8 cellular contexts compared by ENCODE assay signal in genomic region chr9:74777136-74777879, GRCh38.
DNase-seq lines count a peak whose midpoint lies in the region; ATAC-seq, FAIRE-seq and TF ChIP-seq lines count a peak whose summit lies in the region.

No MANE protein-coding gene starts in this region.

- H3K4me3 ChIP-seq in CD4-positive, alpha-beta memory T cell (ENCODE audit: low read length in 2 of 2), result no peak overlapping the region
- H3K4me3 ChIP-seq in adrenal gland (no peak overlapping the region), gastrocnemius medialis (no peak overlapping the region)

- CTCF ChIA-PET in CD4-positive, alpha-beta memory T cell (lab: Charles Lee; ENCODE audit: partially characterized antibody), result interaction anchor here (0.8 to 9.9 kb wide), 28 partner anchors 7 to 461 kb away, joined by 3 to 284 read pairs (median 5); no protein-coding TSS in a partner anchor

- TF ChIP-seq POLR2A in adrenal gland (IDR thresholded peaks at IDR 0.05) (no peak), gastrocnemius medialis (IDR thresholded peaks at IDR 0.05) (no peak)

- H3K27me3 Mint-ChIP-seq in CD4-positive, alpha-beta memory T cell, result peaks cover 4 to 9% of the 10 kb centered on the region in 2 donors

- H3K4me3 Mint-ChIP-seq in CD4-positive, alpha-beta memory T cell, result no peak overlapping the region

- peak; percentile 58 to 82 (median 75) for TF ChIP-seq CTCF in adrenal gland (IDR thresholded peaks at IDR 0.05)
- TF ChIP-seq CTCF in gastrocnemius medialis (IDR thresholded peaks at IDR 0.05 in 4 of 5, conservative IDR thresholded peaks at IDR 0.05 in 1 of 5), result peak; percentile 19 to 75 (median 64)

- no peaks in the 10 kb centered on the region for H3K9me3 ChIP-seq in CD4-positive, alpha-beta memory T cell (ENCODE audit: control insufficient read depth in 1 of 2, low read length in 2 of 2)
- H3K9me3 ChIP-seq in adrenal gland (replicated peaks in 1 of 3), result no peaks in the 10 kb centered on the region
- H3K9me3 ChIP-seq in gastrocnemius medialis, result no peaks in the 10 kb centered on the region

- no peak overlapping the region for H3K27ac ChIP-seq in CD4-positive, alpha-beta memory T cell (ENCODE audit: low read depth, low read length)
- H3K27ac ChIP-seq in adrenal gland (no peak overlapping the region), gastrocnemius medialis (no peak overlapping the region)

- H3K4me1 ChIP-seq in CD4-positive, alpha-beta memory T cell (ENCODE audit: insufficient read depth, low read length), result no peaks in the 10 kb centered on the region
- no peaks in the 10 kb centered on the region for H3K4me1 ChIP-seq in adrenal gland (replicated peaks in 1 of 2)
- H3K4me1 ChIP-seq in gastrocnemius medialis, result no peaks in the 10 kb centered on the region

- ATAC-seq in left ventricle myocardium superior, result peak; percentile 35
- peak in 1 of 2 donors; percentile 56 for ATAC-seq in gastrocnemius medialis
- no peak for ATAC-seq in GM18870 (IDR thresholded peaks at IDR 0.05; ENCODE audit: unreplicated experiment)

- DNase-seq in CD4-positive, alpha-beta memory T cell, result peak; percentile 47 to 58 (median 56)
- DNase-seq in GM19239 (ENCODE audit: insufficient read length, low spot score), result peak; percentile 23
- peak; percentile 28 for DNase-seq in HTR-8/SVneo (ENCODE audit: insufficient read length, low spot score)
- DNase-seq in SW480 (ENCODE audit: low spot score), result peak; percentile 34
- peak; percentile 48 to 86 (median 73) for DNase-seq in adrenal gland
- DNase-seq in left ventricle myocardium superior, result peak; percentile 69
- peak in 1 of 2 donors; percentile 27 for DNase-seq in gastrocnemius medialis

- FAIRE-seq in GM19239 (lab: Jason Lieb, UNC), result peak; percentile 94
- no peak for FAIRE-seq in HTR-8/SVneo (lab: Jason Lieb, UNC)

- intact Hi-C loops in CD4-positive, alpha-beta memory T cell (cut with micrococcal nuclease), result loop anchor here (1.0 kb wide), 1 partner anchor 225 kb away; no protein-coding TSS in a partner anchor
- intact Hi-C loops in adrenal gland (cut with DNase I), result loop anchor here in 1 of 2 donors (5.0 kb wide), 2 partner anchors 215 to 300 kb away; no protein-coding TSS in a partner anchor
- intact Hi-C loops in left ventricle myocardium superior (cut with micrococcal nuclease), result loop anchor here (5.0 kb wide), 1 partner anchor 300 kb away; no protein-coding TSS in a partner anchor
- intact Hi-C loops in gastrocnemius medialis (cut with DNase I; ENCODE audit: low total_unique reads), result loop anchor here (5.0 kb wide), 1 partner anchor 175 kb away; the partner anchor contains the start of gene C9orf40

- POLR2A ChIA-PET in CD4-positive, alpha-beta memory T cell (lab: Charles Lee; ENCODE audit: partially characterized antibody), result interaction anchor here (0.8 to 1.3 kb wide), 2 partner anchors 251 to 298 kb away, joined by 3 to 4 read pairs; partner anchors contain the start of gene CARNMT1

- in situ Hi-C loops in gastrocnemius medialis (cut with MboI; ENCODE audit: low sequenced_read_pairs in 4 of 4), result loop anchor here in 3 of 4 donors (5.0 kb wide), 2 partner anchors 225 to 300 kb away; no protein-coding TSS in a partner anchor

- H3K9me3 Mint-ChIP-seq in CD4-positive, alpha-beta memory T cell, result no peaks in the 10 kb centered on the region

- H3K36me3 ChIP-seq in CD4-positive, alpha-beta memory T cell (ENCODE audit: insufficient read depth, low read length), result no peaks in the 10 kb centered on the region
- H3K36me3 ChIP-seq in adrenal gland (replicated peaks in 1 of 2), result no peaks in the 10 kb centered on the region
- H3K36me3 ChIP-seq in gastrocnemius medialis, result no peaks in the 10 kb centered on the region

- H3K27me3 ChIP-seq in CD4-positive, alpha-beta memory T cell (ENCODE audit: insufficient read depth, low read length), result no peaks in the 10 kb centered on the region
- H3K27me3 ChIP-seq in adrenal gland, result peaks cover 5% of the 10 kb centered on the region
- no peaks in the 10 kb centered on the region for H3K27me3 ChIP-seq in gastrocnemius medialis

- 35 to 41% (median 36%) methylated on average over 8 of the region's 8 CpGs for WGBS in adrenal gland, 4 donors

- peaks cover 0 to 1% (median 0%) of the 10 kb centered on the region in 4 donors for H3K4me1 Mint-ChIP-seq in CD4-positive, alpha-beta memory T cell

- no peak overlapping the region for H3K27ac Mint-ChIP-seq in CD4-positive, alpha-beta memory T cell

- no peaks in the 10 kb centered on the region for H3K36me3 Mint-ChIP-seq in CD4-positive, alpha-beta memory T cell
